In genomic region chr14:73462078-73462715, GRCh38 we compare ENCODE assay signal across 8 cellular contexts. TPM values are rescaled to one million over a fixed set of nuclear protein-coding genes. Genes with fewer than 3 reads are reported as not detected.
A peak's percentile ranks its signal among the peaks of the same experiment; 100 is the strongest.
DNase-seq lines count a peak whose midpoint lies in the region; ATAC-seq and TF ChIP-seq lines count a peak whose summit lies in the region.

No MANE protein-coding gene starts in this region.

- H3K36me3 ChIP-seq in mucosa of descending colon (ENCODE audit: low read depth): no peaks in the 10 kb centered on the region

- H3K9me3 Mint-ChIP-seq in HFFc6: no peaks in the 10 kb centered on the region
- no peaks in the 10 kb centered on the region for H3K9me3 Mint-ChIP-seq in activated naive CD4-positive, alpha-beta T cell treated with anti-CD3 and anti-CD28 coated beads for 36 hours

- H3K27me3 ChIP-seq in dorsolateral prefrontal cortex: no peaks in the 10 kb centered on the region

- ATAC-seq in mucosa of descending colon (peak; percentile 72), GM19035 (IDR thresholded peaks at IDR 0.05; ENCODE audit: unreplicated experiment) (no peak)

- TF ChIP-seq CTCF in HFFc6 (IDR thresholded peaks at IDR 0.05) (no peak), dorsolateral prefrontal cortex (IDR thresholded peaks at IDR 0.05 in 54 of 56, conservative IDR thresholded peaks at IDR 0.05 in 2 of 56; ENCODE audit: low read depth in 1 of 56, partially characterized antibody in 56 of 56) (peak in 6 of 56 donors; percentile 9 to 28 (median 19)), mucosa of descending colon (IDR thresholded peaks at IDR 0.05) (no peak)

- DNase-seq in HFFc6 (no peak), NCI-H774 (lab: John Stamatoyannopoulos, UW) (peak; percentile 41), dorsolateral prefrontal cortex (peak; percentile 38 to 91 (median 72)), mucosa of descending colon (peak; percentile 84 to 89 (median 84)), iPS-NIHi7 (ENCODE audit: extremely low spot score) (no peak), OCI-M2 (lab: John Stamatoyannopoulos, UW; ENCODE audit: unreplicated experiment) (no peak)
- DNase-seq in activated naive CD4-positive, alpha-beta T cell treated with anti-CD3 and anti-CD28 coated beads for 36 hours: no peak

- H3K27ac ChIP-seq in dorsolateral prefrontal cortex: peak overlapping the region in 57 of 59 donors; percentile 13 to 89 (median 71)

- no peaks in the 10 kb centered on the region for H3K9me3 ChIP-seq in mucosa of descending colon

- peak overlapping the region; percentile 98 for H3K27ac Mint-ChIP-seq in HFFc6
- H3K27ac Mint-ChIP-seq in activated naive CD4-positive, alpha-beta T cell treated with anti-CD3 and anti-CD28 coated beads for 36 hours: no peak overlapping the region

- peaks cover 44% of the 10 kb centered on the region for H3K4me1 ChIP-seq in mucosa of descending colon (ENCODE audit: low read depth)

- H3K36me3 Mint-ChIP-seq in HFFc6 (ENCODE audit: low read depth): peaks cover 5% of the 10 kb centered on the region; the same call in 1 of the 2 replicates
- no peaks in the 10 kb centered on the region for H3K36me3 Mint-ChIP-seq in activated naive CD4-positive, alpha-beta T cell treated with anti-CD3 and anti-CD28 coated beads for 36 hours (ENCODE audit: low read depth)

- CTCF ChIA-PET in activated naive CD4-positive, alpha-beta T cell treated with anti-CD3 and anti-CD28 coated beads for 36 hours (lab: Charles Lee): interaction anchor here (1.1 to 2.8 kb wide), 3 partner anchors 10 to 167 kb away, joined by 5 to 18 read pairs (median 6); no protein-coding TSS in a partner anchor

- H3K4me3 ChIP-seq in dorsolateral prefrontal cortex (peak overlapping the region in 52 of 59 donors; percentile 0 to 58 (median 28)), mucosa of descending colon (no peak overlapping the region)

- intact Hi-C loops in dorsolateral prefrontal cortex (cut with DNase I) (loop anchor here in 1 of 2 donors (10.0 kb wide), 1 partner anchor 407 kb away; the partner anchor contains the start of gene RBM25), mucosa of descending colon (cut with DNase I, micrococcal nuclease) (no loop called here)
- intact Hi-C loops in activated naive CD4-positive, alpha-beta T cell treated with anti-CD3 and anti-CD28 coated beads for 36 hours (cut with micrococcal nuclease): loop anchor here (10.0 kb wide), 1 partner anchor 537 kb away; the partner anchor contains the start of gene DCAF4

- H3K4me3 Mint-ChIP-seq in HFFc6: peak overlapping the region; percentile 79
- H3K4me3 Mint-ChIP-seq in activated naive CD4-positive, alpha-beta T cell treated with anti-CD3 and anti-CD28 coated beads for 36 hours: no peak overlapping the region

- peaks cover 82% of the 10 kb centered on the region for H3K4me1 Mint-ChIP-seq in HFFc6 (ENCODE audit: low read depth)
- H3K4me1 Mint-ChIP-seq in activated naive CD4-positive, alpha-beta T cell treated with anti-CD3 and anti-CD28 coated beads for 36 hours (ENCODE audit: low read depth): peaks cover 48% of the 10 kb centered on the region

- H3K27me3 Mint-ChIP-seq in HFFc6 (ENCODE audit: insufficient read depth): no peaks in the 10 kb centered on the region
- no peaks in the 10 kb centered on the region for H3K27me3 Mint-ChIP-seq in activated naive CD4-positive, alpha-beta T cell treated with anti-CD3 and anti-CD28 coated beads for 36 hours (ENCODE audit: low read depth)

RNA-seq across cellular contexts. Expression of gene NUMB, which starts 3.9 kb away (rescaled TPM):
- 10 to 100 TPM; 60.1 to 80.8 (median 71.4) TPM for total RNA-seq in HFFc6 (2021; fragmentation: NEBNext Ultra II Directional; extraction: Animal tissue kit (Norgen Biotek cat#: 25700))
- total RNA-seq in dorsolateral prefrontal cortex: 10 to 100 TPM; 49.2 to 92.1 (median 68.4) TPM
- 100 to 1,000 TPM in 2 of 3 donors, 10 to 100 TPM in 1; 98.5 to 115 (median 112) TPM for total RNA-seq in mucosa of descending colon
- 10 to 100 TPM; 24.2 to 26.4 TPM for total RNA-seq in activated naive CD4-positive, alpha-beta T cell treated with anti-CD3 and anti-CD28 coated beads for 36 hours

RNA-seq across cellular contexts. Expression of gene RIOX1, which starts 28.5 kb away (rescaled TPM):
- total RNA-seq in HFFc6 (2021; fragmentation: NEBNext Ultra II Directional; extraction: Animal tissue kit (Norgen Biotek cat#: 25700)): 10 to 100 TPM; 10.7 to 13.3 (median 11.8) TPM
- total RNA-seq in dorsolateral prefrontal cortex (10 to 100 TPM in 118 of 120 experiments, 1 to 10 TPM in 2; 9.3 to 18.4 (median 13.5) TPM), mucosa of descending colon (10 to 100 TPM in 2 of 3 donors, 1 to 10 TPM in 1; 7.9 to 11.7 (median 10.1) TPM)
- total RNA-seq in activated naive CD4-positive, alpha-beta T cell treated with anti-CD3 and anti-CD28 coated beads for 36 hours: 1 to 10 TPM; 8.1 to 8.9 TPM

Comparison
In these comparisons a context has a peak if more than half of its experiments do, and no peak if none do; other contexts are left out.
1. DNase-seq: peak in NCI-H774 (single experiment), dorsolateral prefrontal cortex (10 of 10) and mucosa of descending colon (3 of 3); none in HFFc6 (single experiment), iPS-NIHi7 (single experiment), activated naive CD4-positive, alpha-beta T cell treated with anti-CD3 and anti-CD28 coated beads for 36 hours (single experiment) and OCI-M2 (single experiment).